9 cellular contexts compared by ENCODE assay signal in the genomic region with DNA sequence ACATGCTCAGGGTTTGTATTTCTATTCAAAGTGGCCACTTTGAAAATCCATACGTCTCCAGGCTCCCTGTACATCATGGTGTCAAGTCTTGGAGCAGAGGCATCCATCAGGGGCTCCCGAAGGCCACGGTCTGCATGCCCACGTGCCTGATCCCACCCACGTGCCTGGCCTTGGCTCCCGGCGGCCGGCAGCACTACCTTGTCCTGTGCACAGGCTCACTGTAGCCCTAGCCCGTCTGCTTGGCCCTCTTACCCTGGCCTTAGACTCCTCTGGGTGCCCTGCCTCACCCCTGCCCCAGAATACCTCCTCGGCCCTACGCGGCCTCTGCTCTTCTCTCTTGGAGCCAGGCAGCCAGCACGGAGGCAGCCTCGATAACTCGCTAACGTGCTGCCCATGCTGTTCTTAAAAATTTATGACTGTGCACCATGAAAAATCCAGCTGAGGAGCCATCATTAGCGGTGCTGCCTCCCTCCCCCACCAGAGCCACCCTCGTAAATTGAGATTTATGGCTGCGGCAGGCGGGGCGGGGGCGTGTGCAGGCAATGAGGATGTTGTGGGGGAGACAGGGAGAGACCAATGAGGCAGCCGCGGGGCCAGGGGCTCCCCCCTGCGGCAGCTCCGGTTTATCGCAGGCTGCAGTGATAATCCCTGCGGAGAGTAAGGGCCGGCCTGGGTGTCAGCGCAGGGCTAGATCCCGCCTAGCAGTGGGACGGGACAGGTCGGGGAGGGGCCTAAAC. TPM values are rescaled to one million over a fixed set of nuclear protein-coding genes. Genes with fewer than 3 reads are reported as not detected.
A peak's percentile ranks its signal among the peaks of the same experiment; 100 is the strongest.
DNase-seq lines count a peak whose midpoint lies in the region; ATAC-seq and TF ChIP-seq lines count a peak whose summit lies in the region.
"Had no signal": no experiment of that assay in that cellular context is flagged by ENCODE, and none has a peak within 500 bp of the region (broad histone marks: within the 10 kb centered on the region; RNA-seq: fewer than 3 reads in every experiment).

No MANE protein-coding gene starts in this region.

- DNase-seq in stimulated activated naive CD4-positive, alpha-beta T cell (lab: John Stamatoyannopoulos, UW), result peak; percentile 1 to 33 (median 19)
- no peak for DNase-seq in stimulated activated naive CD4-positive, alpha-beta T cell treated with Interleukin-2 at 50 U/mL for 16 hours (lab: John Stamatoyannopoulos, UW)
- peak in 30 of 34 experiments; percentile 12 to 58 (median 32) for DNase-seq in T-cell
- DNase-seq in ecto neural progenitor cell (ENCODE audit: low spot score), result peak; percentile 87
- peak; percentile 36 for DNase-seq in natural killer cell
- peak; percentile 74 for DNase-seq in upper lobe of right lung
- no peak for DNase-seq in MG63
- DNase-seq in lower leg skin (ENCODE audit: low spot score in 2 of 2), result no peak
- DNase-seq: DND-41 had no signal

- peak overlapping the region in 1 of 3 donors; percentile 56 for H3K4me3 Mint-ChIP-seq in T-cell
- no peak overlapping the region for H3K4me3 Mint-ChIP-seq in natural killer cell

- POLR2A ChIA-PET in T-cell (lab: Charles Lee), result no interaction called here

- intact Hi-C loops in natural killer cell (cut with micrococcal nuclease) (no loop called here), upper lobe of right lung (cut with DNase I) (no loop called here), lower leg skin (cut with DNase I; ENCODE audit: low total_unique reads) (no loop called here)

- peaks cover 27% of the 10 kb centered on the region for H3K36me3 Mint-ChIP-seq in T-cell
- H3K36me3 Mint-ChIP-seq in natural killer cell, result no peaks in the 10 kb centered on the region

- H3K27me3 Mint-ChIP-seq in T-cell, result no peaks in the 10 kb centered on the region
- H3K27me3 Mint-ChIP-seq in natural killer cell (ENCODE audit: low read depth in 2 of 2), result no peaks in the 10 kb centered on the region

- H3K27ac Mint-ChIP-seq in T-cell (no peak overlapping the region), natural killer cell (peak overlapping the region in 1 of 2 donors; percentile 71)

- H3K27me3 ChIP-seq in upper lobe of right lung (no peaks in the 10 kb centered on the region), MG63 (no peaks in the 10 kb centered on the region)

- peaks cover 3% of the 10 kb centered on the region for H3K4me1 ChIP-seq in upper lobe of right lung

- ATAC-seq in T-cell (replicated peaks in 1 of 4), result peak; percentile 72 to 97 (median 78)
- ATAC-seq in natural killer cell, result peak; percentile 82 to 99 (median 99)
- ATAC-seq in upper lobe of right lung, result peak; percentile 79

- H3K36me3 ChIP-seq in upper lobe of right lung (peaks cover 8% of the 10 kb centered on the region), MG63 (peaks cover 4% of the 10 kb centered on the region; the same call in 1 of the 2 replicates)

- H3K4me3 ChIP-seq in upper lobe of right lung, result no peak overlapping the region
- H3K4me3 ChIP-seq in MG63, result no peak overlapping the region
- H3K4me3 ChIP-seq in lower leg skin (ENCODE audit: low read depth, poor library complexity, severe bottlenecking), result no peak overlapping the region

- TF ChIP-seq CTCF in natural killer cell (IDR thresholded peaks at IDR 0.05) (peak; percentile 30), upper lobe of right lung (IDR thresholded peaks at IDR 0.05) (peak; percentile 37), lower leg skin (IDR thresholded peaks at IDR 0.05) (no peak)

- TF ChIP-seq POLR2A in lower leg skin (IDR thresholded peaks at IDR 0.05), result no peak

- 69 to 72% methylated on average over 29 to 33 of the region's 33 CpGs for WGBS in lower leg skin, 2 donors

- H3K27ac ChIP-seq in upper lobe of right lung, result no peak overlapping the region

- CTCF ChIA-PET in T-cell (lab: Charles Lee), result interaction anchor here in 1 of 2 donors (1.9 kb wide), 1 partner anchor 25 kb away, joined by 4 read pairs; a partner anchor contains a TSS

- no peaks in the 10 kb centered on the region for H3K9me3 ChIP-seq in upper lobe of right lung
- H3K9me3 ChIP-seq in MG63, result no peaks in the 10 kb centered on the region

- no peaks in the 10 kb centered on the region for H3K9me3 Mint-ChIP-seq in T-cell
- H3K9me3 Mint-ChIP-seq in natural killer cell, result no peaks in the 10 kb centered on the region

- H3K4me1 Mint-ChIP-seq in T-cell, result peaks cover 7 to 24% (median 13%) of the 10 kb centered on the region in 3 donors
- H3K4me1 Mint-ChIP-seq in natural killer cell, result peaks cover 9 to 14% of the 10 kb centered on the region in 2 donors

RNA-seq across cellular contexts. Expression of a gene that starts 24.6 kb away (rescaled TPM):
- total RNA-seq in T-cell (10 to 100 TPM; 60.3 to 79.9 (median 75.3) TPM), natural killer cell (10 to 100 TPM; 61.1 to 73.3 (median 67.3) TPM), upper lobe of right lung (34.0 TPM), lower leg skin (10 to 100 TPM; 37.1 to 46.9 (median 39.8) TPM)
- 15.6 and 36.4 TPM in 2 replicates for total RNA-seq in MG63 (2014; rRNA removed; shearing (Covaris generic); ENCODE audit: low replicate concordance)

Comparison
In these comparisons a context has a peak if more than half of its experiments do, and no peak if none do; other contexts are left out.
1. DNase-seq: peak in stimulated activated naive CD4-positive, alpha-beta T cell (6 of 6), T-cell (30 of 34), ecto neural progenitor cell (single experiment), natural killer cell (single experiment) and upper lobe of right lung (single experiment); none in stimulated activated naive CD4-positive, alpha-beta T cell treated with Interleukin-2 at 50 U/mL for 16 hours (single experiment), MG63 (single experiment) and lower leg skin (0 of 2).
2. CTCF ChIP-seq: peak in natural killer cell (single experiment) and upper lobe of right lung (single experiment); none in lower leg skin (0 of 3).
3. Peak in every context shown above with its lines, with median percentiles within 50 percentile points of each other: ATAC-seq.